ENCODE assay signal across 8 cellular contexts in the genomic region with DNA sequence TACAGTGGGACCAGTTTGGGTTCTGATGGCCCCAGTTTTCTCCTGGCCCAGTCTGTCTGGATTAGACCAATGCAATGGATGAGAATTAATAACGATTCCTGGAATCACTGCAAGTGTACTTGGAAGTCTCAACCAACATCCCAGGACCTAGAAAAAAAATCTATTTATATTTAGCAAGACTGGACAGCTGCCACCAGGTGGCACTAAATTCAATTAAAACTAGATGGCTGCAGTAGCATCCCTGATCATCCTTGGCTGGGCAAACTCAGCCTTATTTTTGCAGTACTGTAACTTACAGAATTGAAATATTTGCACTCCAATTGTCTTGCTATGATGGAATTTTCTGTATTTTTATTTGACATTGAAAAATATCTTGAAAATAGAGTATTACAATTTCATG.
DNase-seq lines count a peak whose midpoint lies in the region; ATAC-seq lines count a peak whose summit lies in the region.

No MANE protein-coding gene starts in this region.

- H3K4me3 Mint-ChIP-seq in activated CD4-positive, alpha-beta memory T cell treated with anti-CD3 and anti-CD28 coated beads for 36 hours = no peak overlapping the region

- intact Hi-C loops in activated CD4-positive, alpha-beta memory T cell treated with anti-CD3 and anti-CD28 coated beads for 36 hours (cut with micrococcal nuclease) = loop anchor here (1.0 to 5.0 kb wide), 3 partner anchors 167 to 1627 kb away; partner anchors contain the start of gene NCAM2

- ATAC-seq in HG03457 (IDR thresholded peaks at IDR 0.05; ENCODE audit: unreplicated experiment) (peak; percentile 57), GM21381 (IDR thresholded peaks at IDR 0.05; ENCODE audit: unreplicated experiment) (no peak)

- H3K27me3 Mint-ChIP-seq in activated CD4-positive, alpha-beta memory T cell treated with anti-CD3 and anti-CD28 coated beads for 36 hours = no peaks in the 10 kb centered on the region

- CTCF ChIA-PET in activated CD4-positive, alpha-beta memory T cell treated with anti-CD3 and anti-CD28 coated beads for 36 hours (lab: Charles Lee) = interaction anchor here (1.4 kb wide), 1 partner anchor 1627 kb away, joined by 6 read pairs; no protein-coding TSS in a partner anchor

- H3K9me3 Mint-ChIP-seq in activated CD4-positive, alpha-beta memory T cell treated with anti-CD3 and anti-CD28 coated beads for 36 hours = no peaks in the 10 kb centered on the region

- DNase-seq in NCI-H1436 (lab: John Stamatoyannopoulos, UW) = peak; percentile 27
- no peak for DNase-seq in NCI-H1436 treated with DMSO at 0.1 percent for 48 hours (lab: John Stamatoyannopoulos, UW)
- peak; percentile 92 for DNase-seq in NCI-H69 (lab: John Stamatoyannopoulos, UW)
- DNase-seq in activated CD4-positive, alpha-beta memory T cell treated with anti-CD3 and anti-CD28 coated beads for 36 hours = peak; percentile 34
- DNase-seq in fibroblast of the conjunctiva (ENCODE audit: low read depth) = peak; percentile 65
- peak; percentile 49 for DNase-seq in non-pigmented ciliary epithelial cell (ENCODE audit: low read depth)

- POLR2A ChIA-PET in activated CD4-positive, alpha-beta memory T cell treated with anti-CD3 and anti-CD28 coated beads for 36 hours (lab: Charles Lee) = no interaction called here

- no peak overlapping the region for H3K27ac Mint-ChIP-seq in activated CD4-positive, alpha-beta memory T cell treated with anti-CD3 and anti-CD28 coated beads for 36 hours

- no peaks in the 10 kb centered on the region for H3K4me1 Mint-ChIP-seq in activated CD4-positive, alpha-beta memory T cell treated with anti-CD3 and anti-CD28 coated beads for 36 hours (ENCODE audit: low read depth)

- H3K36me3 Mint-ChIP-seq in activated CD4-positive, alpha-beta memory T cell treated with anti-CD3 and anti-CD28 coated beads for 36 hours = no peaks in the 10 kb centered on the region
